ENCODE assay signal across 10 cellular contexts in genomic region chr5:141846031-141846430, GRCh38. TPM values are rescaled to one million over a fixed set of nuclear protein-coding genes. Genes with fewer than 3 reads are reported as not detected.
DNase-seq lines count a peak whose midpoint lies in the region; ATAC-seq lines count a peak whose summit lies in the region.
"Had no signal": no experiment of that assay in that cellular context is flagged by ENCODE, and none has a peak within 500 bp of the region (broad histone marks: within the 10 kb centered on the region; RNA-seq: fewer than 3 reads in every experiment).

No MANE protein-coding gene starts in this region.

- ATAC-seq in activated CD4-positive, alpha-beta T cell treated with anti-CD3 and anti-CD28 coated beads for 36 hours = no peak
- ATAC-seq: right lobe of liver had no signal

- H3K9me3 Mint-ChIP-seq in activated CD4-positive, alpha-beta T cell treated with anti-CD3 and anti-CD28 coated beads for 36 hours (ENCODE audit: low read depth) = no peaks in the 10 kb centered on the region
- H3K9me3 Mint-ChIP-seq in activated CD4-positive, alpha-beta memory T cell treated with anti-CD3 and anti-CD28 coated beads, Interleukin-2, amount 10 ng/mL, durations not matched to agents 7 days and 5 days = no peaks in the 10 kb centered on the region

- no peak overlapping the region for H3K27ac Mint-ChIP-seq in activated CD4-positive, alpha-beta T cell treated with anti-CD3 and anti-CD28 coated beads for 36 hours
- H3K27ac Mint-ChIP-seq in activated CD4-positive, alpha-beta memory T cell treated with anti-CD3 and anti-CD28 coated beads, Interleukin-2, amount 10 ng/mL, durations not matched to agents 7 days and 5 days = no peak overlapping the region

- H3K27ac ChIP-seq in substantia nigra (ENCODE audit: low read depth, low read length, poor library complexity, severe bottlenecking) = peak overlapping the region; percentile 72
- H3K27ac ChIP-seq: right lobe of liver had no signal

- H3K36me3 Mint-ChIP-seq in activated CD4-positive, alpha-beta T cell treated with anti-CD3 and anti-CD28 coated beads for 36 hours (ENCODE audit: low read depth) = no peaks in the 10 kb centered on the region
- no peaks in the 10 kb centered on the region for H3K36me3 Mint-ChIP-seq in activated CD4-positive, alpha-beta memory T cell treated with anti-CD3 and anti-CD28 coated beads, Interleukin-2, amount 10 ng/mL, durations not matched to agents 7 days and 5 days (ENCODE audit: low read depth)

- H3K27me3 Mint-ChIP-seq in activated CD4-positive, alpha-beta T cell treated with anti-CD3 and anti-CD28 coated beads for 36 hours = peaks cover 4% of the 10 kb centered on the region
- H3K27me3 Mint-ChIP-seq in activated CD4-positive, alpha-beta memory T cell treated with anti-CD3 and anti-CD28 coated beads, Interleukin-2, amount 10 ng/mL, durations not matched to agents 7 days and 5 days = peaks cover 23% of the 10 kb centered on the region

- H3K4me3 Mint-ChIP-seq in activated CD4-positive, alpha-beta T cell treated with anti-CD3 and anti-CD28 coated beads for 36 hours = no peak overlapping the region
- H3K4me3 Mint-ChIP-seq in activated CD4-positive, alpha-beta memory T cell treated with anti-CD3 and anti-CD28 coated beads, Interleukin-2, amount 10 ng/mL, durations not matched to agents 7 days and 5 days = no peak overlapping the region

- CTCF ChIA-PET in activated CD4-positive, alpha-beta T cell treated with anti-CD3 and anti-CD28 coated beads for 36 hours (lab: Charles Lee) = interaction anchor here (1.5 to 2.6 kb wide), 2 partner anchors 33 to 154 kb away, joined by 6 to 8 read pairs; no protein-coding TSS in a partner anchor
- CTCF ChIA-PET in activated CD4-positive, alpha-beta memory T cell treated with anti-CD3 and anti-CD28 coated beads, Interleukin-2, amount 10 ng/mL, durations not matched to agents 7 days and 5 days (lab: Charles Lee) = interaction anchor here (1.6 to 2.3 kb wide), 2 partner anchors 34 to 154 kb away, joined by 4 to 11 read pairs; no protein-coding TSS in a partner anchor

- peak; percentile 32 for DNase-seq in activated CD4-positive, alpha-beta T cell treated with anti-CD3 and anti-CD28 coated beads for 36 hours
- DNase-seq in activated CD4-positive, alpha-beta T cell treated with anti-CD3 and anti-CD28 coated beads, Interleukin-2, amount 50 U/mL, for 1 hour = no peak
- peak; percentile 92 for DNase-seq in NCI-H748 (lab: John Stamatoyannopoulos, UW; ENCODE audit: unreplicated experiment)
- DNase-seq in fibroblast of the conjunctiva (ENCODE audit: low read depth) = peak; percentile 18
- DNase-seq in substantia nigra (lab: John Stamatoyannopoulos, UW) = peak in 44 of 49 donors; percentile 13 to 91 (median 61)
- DNase-seq in AML-193 (lab: John Stamatoyannopoulos, UW) = no peak
- no peak for DNase-seq in cerebellar nuclear complex (lab: John Stamatoyannopoulos, UW)
- no peak for DNase-seq in activated CD4-positive, alpha-beta memory T cell treated with anti-CD3 and anti-CD28 coated beads, Interleukin-2, amount 10 ng/mL, durations not matched to agents 7 days and 5 days
- DNase-seq: esophagus squamous epithelium had no signal

- peaks cover 15% of the 10 kb centered on the region for H3K4me1 Mint-ChIP-seq in activated CD4-positive, alpha-beta T cell treated with anti-CD3 and anti-CD28 coated beads for 36 hours
- H3K4me1 Mint-ChIP-seq in activated CD4-positive, alpha-beta memory T cell treated with anti-CD3 and anti-CD28 coated beads, Interleukin-2, amount 10 ng/mL, durations not matched to agents 7 days and 5 days = peaks cover 21% of the 10 kb centered on the region

- intact Hi-C loops in activated CD4-positive, alpha-beta T cell treated with anti-CD3 and anti-CD28 coated beads for 36 hours (cut with DNase I, micrococcal nuclease) = no loop called here

- POLR2A ChIA-PET in activated CD4-positive, alpha-beta T cell treated with anti-CD3 and anti-CD28 coated beads for 36 hours (lab: Charles Lee) = no interaction called here
- POLR2A ChIA-PET in activated CD4-positive, alpha-beta memory T cell treated with anti-CD3 and anti-CD28 coated beads, Interleukin-2, amount 10 ng/mL, durations not matched to agents 7 days and 5 days (lab: Charles Lee) = no interaction called here

RNA-seq across cellular contexts. Expression of gene PCDH1, which starts 32.2 kb away (rescaled TPM):
- total RNA-seq in activated CD4-positive, alpha-beta T cell treated with anti-CD3 and anti-CD28 coated beads for 36 hours = not detected
- total RNA-seq in activated CD4-positive, alpha-beta memory T cell treated with anti-CD3 and anti-CD28 coated beads, Interleukin-2, amount 10 ng/mL, durations not matched to agents 7 days and 5 days = not detected

Comparison
In these comparisons a context has a peak if more than half of its experiments do, and no peak if none do; other contexts are left out.
1. DNase-seq: peak in activated CD4-positive, alpha-beta T cell treated with anti-CD3 and anti-CD28 coated beads for 36 hours (single experiment), NCI-H748 (single experiment), fibroblast of the conjunctiva (single experiment) and substantia nigra (44 of 49); none in activated CD4-positive, alpha-beta T cell treated with anti-CD3 and anti-CD28 coated beads, Interleukin-2, amount 50 U/mL, for 1 hour (single experiment), AML-193 (0 of 2), cerebellar nuclear complex (0 of 2) and activated CD4-positive, alpha-beta memory T cell treated with anti-CD3 and anti-CD28 coated beads, Interleukin-2, amount 10 ng/mL, durations not matched to agents 7 days and 5 days (single experiment).